12 cellular contexts compared by ENCODE assay signal in the genomic region with DNA sequence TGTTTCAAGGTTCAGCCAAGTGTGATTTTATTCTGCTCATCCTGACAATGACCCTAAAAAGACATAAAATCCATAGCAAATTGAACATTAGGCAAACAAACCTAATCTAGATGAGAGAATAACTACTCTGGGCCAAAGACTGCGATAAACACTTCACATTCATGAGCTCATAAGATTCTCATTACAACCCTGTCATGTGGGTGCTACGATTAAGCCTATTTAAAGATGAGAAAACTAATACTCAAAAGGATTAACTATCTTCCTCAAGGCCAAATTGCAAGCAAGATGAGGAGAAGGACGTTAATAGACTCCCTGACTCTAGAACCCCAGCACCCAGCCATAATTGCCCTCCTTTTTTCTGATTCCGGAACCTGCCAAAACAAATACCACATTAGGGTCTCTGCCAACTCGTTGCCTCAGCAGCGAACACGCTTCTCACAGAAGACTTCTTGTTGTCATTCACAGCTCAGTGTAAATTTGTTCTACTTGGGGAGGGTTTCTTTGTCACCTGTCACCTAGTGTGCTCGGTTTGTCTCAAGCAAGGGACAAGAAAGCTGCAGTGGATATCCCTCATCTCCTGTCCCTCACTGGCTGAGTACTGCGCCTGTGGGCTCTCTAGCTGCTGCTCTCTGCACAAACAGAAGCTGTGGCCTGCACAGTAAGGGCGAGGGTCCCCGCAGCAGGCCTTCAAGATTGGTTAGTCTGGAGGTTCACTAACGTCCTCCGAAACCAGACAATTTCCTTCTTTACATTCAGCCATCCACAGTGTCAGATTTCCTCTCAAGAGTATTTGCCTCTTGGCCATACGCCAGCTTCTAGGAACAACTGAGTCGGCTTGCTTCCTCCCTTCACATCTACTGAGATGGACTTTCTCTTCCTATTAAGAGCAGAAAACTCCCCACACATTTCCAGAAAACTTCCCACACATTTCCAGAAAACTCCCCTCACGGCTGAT.
DNase-seq lines count a peak whose midpoint lies in the region; ATAC-seq, FAIRE-seq and TF ChIP-seq lines count a peak whose summit lies in the region.
"Had no signal": no experiment of that assay in that cellular context is flagged by ENCODE, and none has a peak within 500 bp of the region (broad histone marks: within the 10 kb centered on the region; RNA-seq: fewer than 3 reads in every experiment).

No MANE protein-coding gene starts in this region.

- ATAC-seq in GM23338 (no peak), HepG2 (no peak), HG02938 (IDR thresholded peaks at IDR 0.05; ENCODE audit: unreplicated experiment) (no peak), HG03280 (IDR thresholded peaks at IDR 0.05; ENCODE audit: unreplicated experiment) (no peak)

- no peak overlapping the region for H4K8ac ChIP-seq in H1 (ENCODE audit: extremely low read depth, insufficient read depth, low read length)

- H3K9me2 ChIP-seq in GM23338 (ENCODE audit: insufficient read depth), result no peaks in the 10 kb centered on the region

- H3K79me2 ChIP-seq in GM23338 (replicated peaks; ENCODE audit: insufficient read depth) (no peaks in the 10 kb centered on the region), H1 (ENCODE audit: control insufficient read depth in 1 of 2, insufficient read depth in 2 of 2, low read length in 2 of 2) (no peaks in the 10 kb centered on the region), HepG2 (ENCODE audit: insufficient read depth, low read length) (no peaks in the 10 kb centered on the region)

- BruUV-seq in HepG2 (replicated peaks; lab: Mats Ljungman, UMichigan), result no TSS peak

- H3K4me2 ChIP-seq in GM23338 (no peak overlapping the region), H1 (ENCODE audit: insufficient read depth in 1 of 2, low read depth in 2 of 2, low read length in 2 of 2) (no peak overlapping the region), HepG2 (ENCODE audit: low read depth, low read length) (no peak overlapping the region)

- intact Hi-C loops in HepG2 (cut with micrococcal nuclease; ENCODE audit: unreplicated experiment), result no loop called here

- H3K4me1 Mint-ChIP-seq in GM23338, result no peaks in the 10 kb centered on the region

- in situ Hi-C loops in HepG2 (cut with HindIII; ENCODE audit: extremely low pct_ligation_motif_present, low pct_unique_long_range_greater_than_20kb), result no loop called here

- H2BK5ac ChIP-seq in H1 (ENCODE audit: low read depth, low read length), result no peak overlapping the region

- H3K27me3 ChIP-seq in GM23338 (ENCODE audit: insufficient read depth) (no peaks in the 10 kb centered on the region), H1 (replicated peaks in 1 of 4; ENCODE audit: control insufficient read depth in 3 of 4, extremely low read depth in 1 of 4, insufficient read depth in 3 of 4, low read length in 3 of 4) (no peaks in the 10 kb centered on the region), HepG2 (ENCODE audit: control insufficient read depth in 1 of 2, insufficient read depth in 2 of 2, low read length in 2 of 2) (no peaks in the 10 kb centered on the region)
- H3K27me3 ChIP-seq: adrenal gland had no signal

- no peak overlapping the region for H4K5ac ChIP-seq in H1 (ENCODE audit: insufficient read length, low read depth, low read length)

- TF ChIP-seq POLR2A in H1 (IDR thresholded peaks at IDR 0.05; ENCODE audit: control extremely low read depth in 1 of 2, low read depth in 2 of 2, low read length in 2 of 2) (no peak), HepG2 (IDR thresholded peaks at IDR 0.05; ENCODE audit: insufficient read depth in 1 of 2, low read depth in 2 of 2, low read length in 2 of 2) (no peak)

- no peak overlapping the region for H2BK15ac ChIP-seq in H1 (ENCODE audit: low read length)

- WGBS in H1 (ENCODE audit: extremely low coverage in 1 of 2, insufficient coverage in 1 of 2, insufficient read length in 1 of 2, insufficient replicate concordance in 2 of 2, low coverage in 1 of 2, low lambda C conversion rate in 2 of 2, missing lambda C conversion rate in 1 of 2), 2 experiments, result 90% methylated on average over 16 of the region's 16 CpGs; no CpG with 5 or more reads in 1 of the 2 experiments
- WGBS in HepG2 (ENCODE audit: low lambda C conversion rate), result 18% methylated on average over 16 of the region's 16 CpGs

- H3K27ac ChIP-seq in GM23338 (ENCODE audit: low read depth), result no peak overlapping the region
- H3K27ac ChIP-seq in H1 (ENCODE audit: low read depth, low read length), result no peak overlapping the region
- H3K27ac ChIP-seq in HepG2 (ENCODE audit: extremely low read length, insufficient read depth, low read length), result no peak overlapping the region
- H3K27ac ChIP-seq: adrenal gland had no signal

- H3K36me3 ChIP-seq in GM23338 (ENCODE audit: insufficient read depth), result no peaks in the 10 kb centered on the region
- no peaks in the 10 kb centered on the region for H3K36me3 ChIP-seq in H1 (ENCODE audit: control insufficient read depth in 2 of 4, insufficient read depth in 4 of 4, low read length in 3 of 4)
- H3K36me3 ChIP-seq in HepG2 (replicated peaks in 1 of 2; ENCODE audit: control insufficient read depth in 1 of 2, insufficient read depth in 2 of 2, low read length in 2 of 2), result no peaks in the 10 kb centered on the region
- H3K36me3 ChIP-seq: adrenal gland had no signal

- H3K23ac ChIP-seq in H1 (ENCODE audit: insufficient read length), result no peak overlapping the region

- H3K27me3 Mint-ChIP-seq in GM23338 (ENCODE audit: insufficient read depth, low read depth, poor library complexity), result peaks cover 3% of the 10 kb centered on the region

- POLR2A ChIA-PET in H1 (lab: Charles Lee; ENCODE audit: partially characterized antibody), result no interaction called here
- POLR2A ChIA-PET in HepG2 (lab: Yijun Ruan, JAX), result no interaction called here

- no peak overlapping the region for H2BK12ac ChIP-seq in H1 (ENCODE audit: low read depth, low read length)

- DNase-seq in GM23338 (ENCODE audit: low spot score), result no peak
- peak; percentile 81 for DNase-seq in NCI-H345 (lab: John Stamatoyannopoulos, UW)
- DNase-seq in H1 (ENCODE audit: low read depth in 1 of 2, low spot score in 2 of 2), result no peak
- DNase-seq in retinal pigment epithelial cell (ENCODE audit: low read depth), result peak; percentile 56
- no peak for DNase-seq in HepG2 (ENCODE audit: low spot score)
- no peak for DNase-seq in HT-29 (ENCODE audit: low spot score)
- DNase-seq: activated CD4-positive, alpha-beta T cell treated with anti-CD3 and anti-CD28 coated beads for 48 hours; stimulated activated CD4-positive, alpha-beta T cell treated with anti-CD3 and anti-CD28 coated beads, Interleukin-15, amount 100 ng/mL, for 24 hours had no signal

- H3K9ac ChIP-seq in H1 (replicated peaks in 1 of 4; ENCODE audit: extremely low read depth in 1 of 4, low read depth in 3 of 4, low read length in 3 of 4), result no peak overlapping the region
- H3K9ac ChIP-seq in HepG2 (ENCODE audit: insufficient read depth, low read depth, low read length), result no peak overlapping the region

- TF ChIP-seq RAD21 in H1 (IDR thresholded peaks at IDR 0.05 in 1 of 2, conservative IDR thresholded peaks at IDR 0.05 in 1 of 2; ENCODE audit: low read depth in 2 of 2, low read length in 2 of 2), result no peak
- no peak for TF ChIP-seq RAD21 in HepG2 (CRISPR knock-in tag; IDR thresholded peaks at IDR 0.05)

- H3K9me3 ChIP-seq in H1 (ENCODE audit: insufficient read depth in 2 of 2, low read depth in 1 of 2, low read length in 1 of 2), result no peaks in the 10 kb centered on the region
- no peaks in the 10 kb centered on the region for H3K9me3 ChIP-seq in HepG2 (ENCODE audit: low read length)
- H3K9me3 ChIP-seq: adrenal gland had no signal

- H3K18ac ChIP-seq in H1 (ENCODE audit: extremely low read depth, low read length), result no peak overlapping the region

- no peaks in the 10 kb centered on the region for H3K9me3 Mint-ChIP-seq in GM23338

- H3K4me3 Mint-ChIP-seq in GM23338, result no peak overlapping the region

- no peak overlapping the region for H2AK5ac ChIP-seq in H1 (ENCODE audit: low read depth, low read length)

- no peak overlapping the region for H2BK120ac ChIP-seq in H1 (replicated peaks; ENCODE audit: low read depth, low read length)

- CTCF ChIA-PET in H1 (lab: Charles Lee; ENCODE audit: partially characterized antibody), result interaction anchor here (1.0 kb wide), 1 partner anchor 8 kb away, joined by 3 read pairs; no protein-coding TSS in a partner anchor
- CTCF ChIA-PET in HepG2 (lab: Yijun Ruan, JAX; ENCODE audit: low intra/inter-chr PET ratio, low total read pairs), result no interaction called here

- no peak overlapping the region for H2BK20ac ChIP-seq in H1 (ENCODE audit: low read length)

- FAIRE-seq in H1 (lab: Jason Lieb, UNC) (no peak), HepG2 (lab: Jason Lieb, UNC) (no peak)
- FAIRE-seq: HTR-8/SVneo had no signal

- TF ChIP-seq EP300 in H1 (IDR thresholded peaks at IDR 0.05; ENCODE audit: borderline replicate concordance in 1 of 2, low read depth in 2 of 2, low read length in 2 of 2) (no peak), HepG2 (IDR thresholded peaks at IDR 0.05; ENCODE audit: low read depth in 2 of 2, low read length in 2 of 2) (no peak), HepG2 (CRISPR knock-in tag; IDR thresholded peaks at IDR 0.05; ENCODE audit: borderline replicate concordance) (no peak)

- no peaks in the 10 kb centered on the region for H3F3A ChIP-seq in GM23338 (replicated peaks; ENCODE audit: low read depth)

- H3K27ac Mint-ChIP-seq in GM23338, result no peak overlapping the region

- no peaks in the 10 kb centered on the region for H3K79me1 ChIP-seq in H1 (ENCODE audit: low read depth, low read length)

- no peak overlapping the region for H3K4ac ChIP-seq in H1 (replicated peaks; ENCODE audit: insufficient read length, low read depth, low read length)

- H3K4me3 ChIP-seq in GM23338, result no peak overlapping the region
- no peak overlapping the region for H3K4me3 ChIP-seq in H1 (ENCODE audit: extremely low read depth in 1 of 4, insufficient read depth in 2 of 4, low read depth in 3 of 4, low read length in 4 of 4)
- H3K4me3 ChIP-seq in retinal pigment epithelial cell (ENCODE audit: low read length), result no peak overlapping the region
- no peak overlapping the region for H3K4me3 ChIP-seq in HepG2 (replicated peaks in 1 of 3; ENCODE audit: insufficient read depth in 1 of 3, low read depth in 2 of 3, low read length in 3 of 3)
- H3K4me3 ChIP-seq: adrenal gland had no signal

- no peaks in the 10 kb centered on the region for H3K36me3 Mint-ChIP-seq in GM23338 (ENCODE audit: low read depth)

- no peak for TF ChIP-seq CTCF in GM23338 (conservative IDR thresholded peaks at IDR 0.05; ENCODE audit: low read depth in 2 of 2)
- no peak for TF ChIP-seq CTCF in H1 (IDR thresholded peaks at IDR 0.05; ENCODE audit: control extremely low read depth in 1 of 3, insufficient read depth in 1 of 3, low read depth in 1 of 3, low read length in 3 of 3)
- no peak for TF ChIP-seq CTCF in retinal pigment epithelial cell (conservative IDR thresholded peaks at IDR 0.05; ENCODE audit: low read depth, low read length)
- TF ChIP-seq CTCF in HepG2 (CRISPR knock-in tag; IDR thresholded peaks at IDR 0.05), result no peak

- no peaks in the 10 kb centered on the region for H4K20me1 ChIP-seq in GM23338 (replicated peaks; ENCODE audit: insufficient read depth)
- H4K20me1 ChIP-seq in H1 (replicated peaks in 1 of 2; ENCODE audit: control insufficient read depth in 1 of 2, insufficient read depth in 2 of 2, low read length in 2 of 2), result no peaks in the 10 kb centered on the region
- no peaks in the 10 kb centered on the region for H4K20me1 ChIP-seq in HepG2 (ENCODE audit: insufficient read depth, low read length)

- no peaks in the 10 kb centered on the region for H3K4me1 ChIP-seq in GM23338 (ENCODE audit: insufficient read depth)
- H3K4me1 ChIP-seq in H1 (replicated peaks in 1 of 4; ENCODE audit: control insufficient read depth in 3 of 4, insufficient read depth in 4 of 4, low read length in 3 of 4), result no peaks in the 10 kb centered on the region
- H3K4me1 ChIP-seq in HepG2 (ENCODE audit: insufficient read depth, low read length), result no peaks in the 10 kb centered on the region
- H3K4me1 ChIP-seq: adrenal gland had no signal

- H2AFZ ChIP-seq in GM23338 (peak overlapping the region; percentile 83; the same call in 1 of the 2 replicates), H1 (ENCODE audit: low read length) (0 out of 2 replicates have a peak overlapping the region, but pooled peaks have one; percentile 3), HepG2 (ENCODE audit: low read length) (no peak overlapping the region)

- no peak overlapping the region for H3K14ac ChIP-seq in H1 (ENCODE audit: insufficient read length)

- no peak overlapping the region for H3K56ac ChIP-seq in H1 (replicated peaks; ENCODE audit: insufficient read length, low read depth, low read length)

- H4K91ac ChIP-seq in H1 (replicated peaks; ENCODE audit: insufficient read length, low read length), result no peak overlapping the region

- no peaks in the 10 kb centered on the region for H3K23me2 ChIP-seq in H1 (ENCODE audit: low read depth, low read length)

Comparison
In these comparisons a context has a peak if more than half of its experiments do, and no peak if none do; other contexts are left out.
1. DNase-seq: peak in NCI-H345 (single experiment) and retinal pigment epithelial cell (single experiment); none in GM23338 (single experiment), H1 (0 of 2), HepG2 (single experiment) and HT-29 (single experiment).